7 cellular contexts compared by ENCODE assay signal in the genomic region with DNA sequence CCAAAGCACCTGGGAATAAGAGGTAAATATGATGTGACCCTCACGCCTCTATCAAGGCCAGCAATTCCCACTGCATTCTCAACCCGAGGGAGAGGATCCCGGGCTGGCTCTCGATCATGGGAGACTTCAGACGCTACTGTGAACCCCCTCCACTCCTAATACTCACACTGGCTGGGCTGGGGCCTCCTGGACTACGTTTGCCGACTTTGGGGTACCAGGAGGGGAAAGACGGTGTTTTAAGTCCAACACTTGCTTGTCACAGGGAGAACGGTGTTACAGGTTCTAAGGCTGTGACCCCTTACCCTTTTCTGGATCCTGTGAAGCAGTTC. TPM values are rescaled to one million over a fixed set of nuclear protein-coding genes. Genes with fewer than 3 reads are reported as not detected.
DNase-seq lines count a peak whose midpoint lies in the region; ATAC-seq, FAIRE-seq and TF ChIP-seq lines count a peak whose summit lies in the region.

No MANE protein-coding gene starts in this region.

- TF ChIP-seq POLR2A in gastroesophageal sphincter (IDR thresholded peaks at IDR 0.05) (no peak), prostate gland (IDR thresholded peaks at IDR 0.05) (no peak), H54 (IDR thresholded peaks at IDR 0.05; ENCODE audit: low read depth, low read length) (no peak)

- no peak for ATAC-seq in gastroesophageal sphincter

- no peaks in the 10 kb centered on the region for H3K9me3 Mint-ChIP-seq in HFFc6

- H3K4me1 Mint-ChIP-seq in HFFc6 (ENCODE audit: low read depth) = peaks cover 55% of the 10 kb centered on the region

- H3K27ac ChIP-seq in gastroesophageal sphincter = peak overlapping the region; percentile 80 to 96 (median 92)
- H3K27ac ChIP-seq in prostate gland = peak overlapping the region; percentile 94 to 96

- 3% methylated on average over 5 of the region's 9 CpGs; no CpG with 5 or more reads in 1 of the 2 donors for WGBS in gastroesophageal sphincter (ENCODE audit: low coverage in 1 of 2), 2 donors
- WGBS in prostate gland = 1% methylated on average over 9 of the region's 9 CpGs

- H3K4me1 ChIP-seq in gastroesophageal sphincter = peaks cover 5 to 54% (median 35%) of the 10 kb centered on the region in 3 donors
- peaks cover 22% of the 10 kb centered on the region for H3K4me1 ChIP-seq in prostate gland (replicated peaks)

- TF ChIP-seq EP300 in gastroesophageal sphincter (IDR thresholded peaks at IDR 0.05) = no peak

- H3K4me3 Mint-ChIP-seq in HFFc6 = peak overlapping the region; percentile 100

- peaks cover 9% of the 10 kb centered on the region for H3K27me3 Mint-ChIP-seq in HFFc6 (ENCODE audit: insufficient read depth)

- no peak for DNase-seq in HFFc6
- DNase-seq in prostate gland (ENCODE audit: low spot score) = peak; percentile 16
- DNase-seq in NCI-H774 (lab: John Stamatoyannopoulos, UW) = no peak
- DNase-seq in NCI-H1105 (lab: John Stamatoyannopoulos, UW) = no peak
- DNase-seq in H54 (ENCODE audit: insufficient read length, low spot score) = no peak

- intact Hi-C loops in prostate gland (cut with DNase I) = loop anchor here (1.0 to 10.0 kb wide), 2 partner anchors 36 to 90 kb away; a partner anchor contains a TSS

- peaks cover 46% of the 10 kb centered on the region for H3K36me3 Mint-ChIP-seq in HFFc6 (ENCODE audit: low read depth)

- H3K4me3 ChIP-seq in WI38 (ENCODE audit: low read depth, low read length) (peak overlapping the region; percentile 100), gastroesophageal sphincter (peak overlapping the region; percentile 87 to 98), prostate gland (peak overlapping the region; percentile 69 to 75)

- H3K9me3 ChIP-seq in gastroesophageal sphincter (no peaks in the 10 kb centered on the region), prostate gland (no peaks in the 10 kb centered on the region)

- H3K27me3 ChIP-seq in gastroesophageal sphincter = no peaks in the 10 kb centered on the region
- H3K27me3 ChIP-seq in prostate gland (replicated peaks; ENCODE audit: insufficient read depth) = no peaks in the 10 kb centered on the region

- H3K27ac Mint-ChIP-seq in HFFc6 = peak overlapping the region; percentile 100

- no peak for FAIRE-seq in H54 (lab: Jason Lieb, UNC)

- TF ChIP-seq CTCF in HFFc6 (IDR thresholded peaks at IDR 0.05) = no peak
- no peak for TF ChIP-seq CTCF in WI38 (IDR thresholded peaks at IDR 0.05; ENCODE audit: low read depth, low read length)
- TF ChIP-seq CTCF in gastroesophageal sphincter (IDR thresholded peaks at IDR 0.05) = no peak
- no peak for TF ChIP-seq CTCF in prostate gland (IDR thresholded peaks at IDR 0.05)

- peaks cover 0 to 26% of the 10 kb centered on the region in 2 donors for H3K36me3 ChIP-seq in gastroesophageal sphincter
- peaks cover 0 to 1% of the 10 kb centered on the region in 2 donors for H3K36me3 ChIP-seq in prostate gland

RNA-seq across cellular contexts. Expression of a gene that starts 0.5 kb away (rescaled TPM):
- 100 to 1,000 TPM; 716 to 840 (median 802) TPM for total RNA-seq in HFFc6 (2021; fragmentation: NEBNext Ultra II Directional; extraction: Animal tissue kit (Norgen Biotek cat#: 25700))
- 1,000 to 10,000 TPM; 1,080 to 1,809 (median 1,519) TPM for total RNA-seq in gastroesophageal sphincter
- total RNA-seq in prostate gland = 1,000 to 10,000 TPM in 1 of 2 donors, 100 to 1,000 TPM in 1; 912 to 1,347 TPM

RNA-seq across cellular contexts. Expression of a gene that starts 27.5 kb away (rescaled TPM):
- total RNA-seq in HFFc6 (2021; fragmentation: NEBNext Ultra II Directional; extraction: Animal tissue kit (Norgen Biotek cat#: 25700)) = 10 to 100 TPM in 4 of 6 experiments, 1 to 10 TPM in 2; 5.8 to 13.1 (median 10.7) TPM
- total RNA-seq in gastroesophageal sphincter (10 to 100 TPM in 1 of 4 donors, 1 to 10 TPM in 3; 2.6 to 13.0 (median 5.1) TPM), prostate gland (10 to 100 TPM in 1 of 2 donors, 1 to 10 TPM in 1; 9.0 to 14.5 TPM)

RNA-seq across cellular contexts. Expression of a gene that starts 36.5 kb away (rescaled TPM):
- total RNA-seq in HFFc6 (2021; fragmentation: NEBNext Ultra II Directional; extraction: Animal tissue kit (Norgen Biotek cat#: 25700)) = 100 to 1,000 TPM; 177 to 229 (median 216) TPM
- total RNA-seq in gastroesophageal sphincter (100 to 1,000 TPM in 2 of 4 donors, 10 to 100 TPM in 2; 73.5 to 115 (median 104) TPM), prostate gland (100 to 1,000 TPM in 1 of 2 donors, 10 to 100 TPM in 1; 94.6 to 125 TPM)

RNA-seq across cellular contexts. Expression of a gene that starts 38.5 kb away (rescaled TPM):
- total RNA-seq in HFFc6 (2021; fragmentation: NEBNext Ultra II Directional; extraction: Animal tissue kit (Norgen Biotek cat#: 25700)) = 1 to 10 TPM in 5 of 6 experiments, under 1 TPM in 1; 0.88 to 3.2 (median 1.6) TPM
- total RNA-seq in gastroesophageal sphincter (1 to 10 TPM in 3 of 4 donors, not detected in 1; 2.6 to 6.6 (median 5.2) TPM), prostate gland (10 to 100 TPM; 25.4 to 36.4 TPM)
